In the genomic region with DNA sequence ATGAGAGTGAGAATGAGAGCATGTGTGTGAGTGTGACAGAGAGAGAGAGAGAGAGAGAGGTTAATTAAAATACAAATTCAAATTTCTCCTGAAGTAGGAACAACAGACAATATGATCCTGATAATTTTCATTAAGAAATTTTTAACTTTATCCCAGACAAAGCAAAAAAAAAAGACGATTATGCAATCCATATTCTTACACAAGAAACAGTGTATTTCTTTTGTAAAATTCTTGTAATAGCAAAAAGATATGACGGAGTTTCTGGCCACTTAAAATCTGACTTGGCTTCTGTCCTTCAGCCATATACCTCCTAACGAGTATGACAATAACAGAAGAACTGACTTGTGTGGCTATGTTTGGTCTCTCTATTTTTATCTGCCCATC, we compare ENCODE assay signal across 28 cellular contexts.
"Had no signal": no experiment of that assay in that cellular context is flagged by ENCODE, and none has a peak within 500 bp of the region (broad histone marks: within the 10 kb centered on the region; RNA-seq: fewer than 3 reads in every experiment).

No MANE protein-coding gene starts in this region.

- ATAC-seq: activated CD4-positive, alpha-beta T cell treated with anti-CD3 and anti-CD28 coated beads for 36 hours; activated T-helper 17 cell treated with anti-CD3 and anti-CD28 coated beads, Interleukin-2, amount 50 U/mL, for 72 hours; Panc1 had no signal

- H3K27me3 ChIP-seq: adrenal gland, SJCRH30 had no signal

- H3K4me1 ChIP-seq: adrenal gland, SJCRH30 had no signal

- H3K27ac Mint-ChIP-seq: activated CD4-positive, alpha-beta memory T cell treated with anti-CD3 and anti-CD28 coated beads, Interleukin-2, amount 10 ng/mL, durations not matched to agents 7 days and 5 days; activated CD4-positive, alpha-beta T cell treated with anti-CD3 and anti-CD28 coated beads for 36 hours; activated naive CD4-positive, alpha-beta T cell treated with anti-CD3 and anti-CD28 coated beads for 36 hours; activated naive CD8-positive, alpha-beta T cell treated with anti-CD3 and anti-CD28 coated beads for 36 hours; activated T-helper 17 cell treated with anti-CD3 and anti-CD28 coated beads, Interleukin-2, amount 50 U/mL, for 72 hours had no signal

- H3K9me2 ChIP-seq: SK-N-SH had no signal

- H3K4me3 ChIP-seq: adrenal gland, SJCRH30 had no signal

- H3K9me3 ChIP-seq: adrenal gland, SJCRH30, SK-N-SH had no signal

- DNase-seq: activated CD4-positive, alpha-beta memory T cell treated with anti-CD3 and anti-CD28 coated beads, Interleukin-2, amount 10 ng/mL, durations not matched to agents 7 days and 5 days; activated CD4-positive, alpha-beta T cell treated with anti-CD3 and anti-CD28 coated beads for 36 hours; activated CD4-positive, alpha-beta T cell treated with anti-CD3 and anti-CD28 coated beads, Interleukin-2, amount 50 U/mL, for 1 hour; activated gamma-delta T cell; activated naive CD4-positive, alpha-beta T cell treated with anti-CD3 and anti-CD28 coated beads for 36 hours; activated naive CD8-positive, alpha-beta T cell treated with anti-CD3 and anti-CD28 coated beads for 36 hours; activated T-cell treated with anti-CD3 and anti-CD28 coated beads for 4 hours; activated T-cell treated with anti-CD3 and anti-CD28 coated beads, Interleukin-2, amount 50 U/mL, for 48 hours; anterior cingulate cortex; cerebellar nuclear complex; Karpas-422; MM.1S; NCI-H1436 treated with DMSO at 0.1 percent for 48 hours; NCI-H187; NCI-H226; NCI-H526; NCI-H774; NK-92 treated with Interleukin-12 subunit alpha and Interleukin-12 subunit beta, amount 100 ng/mL, for 24 hours; OCI-M1; Right ventricle myocardium superior; SK-N-SH; T-helper 1 cell had no signal

- H3K9ac ChIP-seq: SK-N-SH had no signal

- H3K27ac ChIP-seq: adrenal gland, RWPE1, SJCRH30, VCaP had no signal

- H3K36me3 ChIP-seq: adrenal gland, SJCRH30 had no signal

- H3K9me3 Mint-ChIP-seq: activated CD4-positive, alpha-beta memory T cell treated with anti-CD3 and anti-CD28 coated beads, Interleukin-2, amount 10 ng/mL, durations not matched to agents 7 days and 5 days; activated naive CD4-positive, alpha-beta T cell treated with anti-CD3 and anti-CD28 coated beads for 36 hours; activated naive CD8-positive, alpha-beta T cell treated with anti-CD3 and anti-CD28 coated beads for 36 hours had no signal

- H3K4me2 ChIP-seq: SK-N-SH had no signal
